In genomic region chr12:45170456-45171042, GRCh38 we compare ENCODE assay signal across 8 cellular contexts. TPM values are rescaled to one million over a fixed set of nuclear protein-coding genes. Genes with fewer than 3 reads are reported as not detected.
DNase-seq lines count a peak whose midpoint lies in the region; ATAC-seq, FAIRE-seq and TF ChIP-seq lines count a peak whose summit lies in the region.

No MANE protein-coding gene starts in this region.

- WGBS in mammary epithelial cell (ENCODE audit: low coverage, missing lambda C conversion rate) = 48% methylated on average over 3 of the region's 3 CpGs

- H3K9ac ChIP-seq in DND-41 (ENCODE audit: low read depth, low read length) (no peak overlapping the region), mammary epithelial cell (ENCODE audit: insufficient read depth, low read length) (no peak overlapping the region)

- FAIRE-seq in islet of Langerhans (lab: Jason Lieb, UNC) = peak; percentile 78

- no peak overlapping the region for H3K4me2 ChIP-seq in DND-41 (ENCODE audit: insufficient read depth, low read length)
- H3K4me2 ChIP-seq in mammary epithelial cell (ENCODE audit: insufficient read depth, low read depth, low read length) = no peak overlapping the region

- intact Hi-C loops in mammary epithelial cell (cut with micrococcal nuclease) = loop anchor here (1.0 to 2.0 kb wide), 5 partner anchors 44 to 836 kb away; no protein-coding TSS in a partner anchor

- H3K27me3 ChIP-seq in DND-41 (ENCODE audit: insufficient read depth, low read length, poor library complexity) = no peaks in the 10 kb centered on the region
- H3K27me3 ChIP-seq in WERI-Rb-1 (ENCODE audit: insufficient read depth, low read depth, severe bottlenecking) = no peaks in the 10 kb centered on the region
- H3K27me3 ChIP-seq in mammary epithelial cell (ENCODE audit: insufficient read depth, low read length) = no peaks in the 10 kb centered on the region

- H3K4me1 ChIP-seq in DND-41 (ENCODE audit: insufficient read depth, low read length) = no peaks in the 10 kb centered on the region
- no peaks in the 10 kb centered on the region for H3K4me1 ChIP-seq in mammary epithelial cell (ENCODE audit: insufficient read depth, low read length)

- H3K9me3 ChIP-seq in DND-41 (ENCODE audit: insufficient read depth, low read length, severe bottlenecking) (no peaks in the 10 kb centered on the region), WERI-Rb-1 (ENCODE audit: severe bottlenecking) (no peaks in the 10 kb centered on the region), mammary epithelial cell (replicated peaks; ENCODE audit: insufficient read depth, low read length) (no peaks in the 10 kb centered on the region)

- dilution Hi-C loops in mammary epithelial cell (cut with HindIII; ENCODE audit: low sequenced_read_pairs) = no loop called here

- ATAC-seq in DND-41 (ENCODE audit: insufficient read depth, low read depth) (peak; percentile 95), HG03108 (IDR thresholded peaks at IDR 0.05; ENCODE audit: unreplicated experiment) (no peak)

- CTCF ChIA-PET in mammary epithelial cell (lab: Charles Lee; ENCODE audit: low non-redundant PET) = interaction anchor here (0.6 kb wide), 2 partner anchors 178 to 373 kb away, joined by 3 read pairs; no protein-coding TSS in a partner anchor

- H4K20me1 ChIP-seq in DND-41 (ENCODE audit: insufficient read depth, low read length) = no peaks in the 10 kb centered on the region
- no peaks in the 10 kb centered on the region for H4K20me1 ChIP-seq in mammary epithelial cell (ENCODE audit: insufficient read depth, low read length)

- peak; percentile 97 for TF ChIP-seq CTCF in DND-41 (IDR thresholded peaks at IDR 0.05; ENCODE audit: borderline replicate concordance, extremely low read depth, low read length, poor library complexity, severe bottlenecking)
- TF ChIP-seq CTCF in HFF-Myc (IDR thresholded peaks at IDR 0.05; ENCODE audit: low read depth, low read length, missing control alignments) = peak; percentile 96
- peak; percentile 88 for TF ChIP-seq CTCF in WERI-Rb-1 (IDR thresholded peaks at IDR 0.05; ENCODE audit: low read depth, low read length)
- TF ChIP-seq CTCF in mammary epithelial cell (conservative IDR thresholded peaks at IDR 0.05 in 1 of 2, IDR thresholded peaks at IDR 0.05 in 1 of 2; ENCODE audit: extremely low read depth in 1 of 2, insufficient read depth in 1 of 2, low read depth in 1 of 2, low read length in 2 of 2) = peak; percentile 95

- H2AFZ ChIP-seq in DND-41 (ENCODE audit: low read depth, low read length) = no peak overlapping the region
- no peak overlapping the region for H2AFZ ChIP-seq in mammary epithelial cell (ENCODE audit: low read depth, low read length)

- H3K36me3 ChIP-seq in DND-41 (ENCODE audit: insufficient read depth, low read length) = no peaks in the 10 kb centered on the region
- H3K36me3 ChIP-seq in WERI-Rb-1 = no peaks in the 10 kb centered on the region
- no peaks in the 10 kb centered on the region for H3K36me3 ChIP-seq in mammary epithelial cell (ENCODE audit: insufficient read depth, low read length)

- H3K4me3 ChIP-seq in DND-41 (ENCODE audit: low read depth in 1 of 2, low read length in 2 of 2) = no peak overlapping the region
- H3K4me3 ChIP-seq in HFF-Myc (replicated peaks; ENCODE audit: low read depth, low read length) = no peak overlapping the region
- H3K4me3 ChIP-seq in WERI-Rb-1 (ENCODE audit: low read depth, low read length) = no peak overlapping the region
- no peak overlapping the region for H3K4me3 ChIP-seq in mammary epithelial cell (replicated peaks in 1 of 3; ENCODE audit: insufficient read depth in 1 of 3, low read depth in 2 of 3, low read length in 3 of 3)

- H3K79me2 ChIP-seq in DND-41 (ENCODE audit: insufficient read depth, low read length) (no peaks in the 10 kb centered on the region), mammary epithelial cell (ENCODE audit: insufficient read depth, low read length) (no peaks in the 10 kb centered on the region)

- DNase-seq in DND-41 (peak; percentile 83), HFF-Myc (ENCODE audit: extremely low read depth, low read depth) (peak; percentile 55), NCI-H2107 treated with DMSO at 0.1 percent for 48 hours (lab: John Stamatoyannopoulos, UW; ENCODE audit: unreplicated experiment) (peak; percentile 66), WERI-Rb-1 (peak; percentile 82), mammary epithelial cell (peak; percentile 44)
- DNase-seq in stimulated activated CD4-positive, alpha-beta T cell treated with anti-CD3 and anti-CD28 coated beads, Interleukin-1b, Interleukin-23, amount 100 ng/mL, for 24 hours (ENCODE audit: low read depth in 4 of 4, low spot score in 1 of 4) = peak; percentile 72 to 84 (median 78)

- in situ Hi-C loops in mammary epithelial cell (cut with MboI; ENCODE audit: low sequenced_read_pairs in 2 of 2) = loop anchor here (10.0 to 25.0 kb wide), 2 partner anchors 214 to 342 kb away; no protein-coding TSS in a partner anchor

- no peak overlapping the region for H3K27ac ChIP-seq in DND-41 (ENCODE audit: low read length)
- no peak overlapping the region for H3K27ac ChIP-seq in WERI-Rb-1
- no peak overlapping the region for H3K27ac ChIP-seq in mammary epithelial cell (ENCODE audit: insufficient read depth, low read depth, low read length)

- BruUV-seq in mammary epithelial cell (replicated peaks; lab: Mats Ljungman, UMichigan) = no TSS peak

RNA-seq across cellular contexts. Expression of gene ANO6, which starts 45.3 kb away (rescaled TPM):
- total RNA-seq in mammary epithelial cell = 10 to 100 TPM; 57.0 to 77.5 TPM
- 29.4 TPM for polyA plus RNA-seq in mammary epithelial cell
- 60.1 TPM for polyA minus RNA-seq in mammary epithelial cell
